22 cellular contexts compared by ENCODE assay signal in the genomic region with DNA sequence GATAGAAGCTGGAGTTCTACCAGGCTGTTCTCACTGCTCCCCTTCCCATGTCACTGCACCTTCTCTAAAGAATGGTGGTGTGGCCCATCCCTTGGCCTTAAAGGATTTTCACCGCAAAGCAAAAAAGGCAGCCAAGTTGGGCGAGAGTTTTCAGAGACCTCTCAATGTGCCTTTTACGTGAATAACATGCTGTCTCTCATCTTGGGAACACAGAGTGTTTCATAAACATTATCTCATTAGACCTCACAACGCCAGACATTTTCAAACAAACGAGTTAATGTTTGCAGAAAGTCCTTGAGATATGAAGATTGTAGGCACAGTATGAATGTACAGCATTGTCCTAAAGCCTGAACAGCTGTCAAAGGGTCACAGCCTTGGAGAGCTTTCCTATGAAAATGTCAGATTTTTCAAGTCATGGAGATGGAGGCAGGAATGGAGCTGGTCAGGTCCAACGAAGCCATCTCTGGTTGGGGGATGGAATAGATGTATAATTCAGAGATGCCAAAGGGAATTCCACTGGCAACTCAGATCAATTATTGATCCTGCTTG. TPM values are rescaled to one million over a fixed set of nuclear protein-coding genes. Genes with fewer than 3 reads are reported as not detected.
DNase-seq lines count a peak whose midpoint lies in the region; ATAC-seq and TF ChIP-seq lines count a peak whose summit lies in the region.
"Had no signal": no experiment of that assay in that cellular context is flagged by ENCODE, and none has a peak within 500 bp of the region (broad histone marks: within the 10 kb centered on the region; RNA-seq: fewer than 3 reads in every experiment).

No MANE protein-coding gene starts in this region.

- no peaks in the 10 kb centered on the region for H3K27me3 Mint-ChIP-seq in HFFc6 (ENCODE audit: insufficient read depth)

- no peaks in the 10 kb centered on the region for H3K36me3 ChIP-seq in trophoblast cell (ENCODE audit: control insufficient read depth in 1 of 2, insufficient read depth in 2 of 2, low read length in 2 of 2)
- no peaks in the 10 kb centered on the region for H3K36me3 ChIP-seq in effector memory CD4-positive, alpha-beta T cell (ENCODE audit: control insufficient read depth, insufficient read depth, low read length)
- H3K36me3 ChIP-seq: BLaER1, thyroid gland had no signal

- no peak overlapping the region for H3K4me3 Mint-ChIP-seq in HFFc6
- H3K4me3 Mint-ChIP-seq: activated T-cell treated with anti-CD3 and anti-CD28 coated beads, Interleukin-2, amount 50 U/mL, for 72 hours had no signal

- no peak overlapping the region for H4K8ac ChIP-seq in trophoblast cell (ENCODE audit: low read depth, low read length)

- H2BK12ac ChIP-seq in trophoblast cell (ENCODE audit: low read length), result no peak overlapping the region

- H3K4me1 ChIP-seq in trophoblast cell (ENCODE audit: control insufficient read depth in 1 of 2, insufficient read depth in 2 of 2, low read length in 2 of 2), result no peaks in the 10 kb centered on the region
- no peaks in the 10 kb centered on the region for H3K4me1 ChIP-seq in effector memory CD4-positive, alpha-beta T cell (ENCODE audit: control insufficient read depth, insufficient read depth, low read length, poor library complexity, severe bottlenecking)
- H3K4me1 ChIP-seq: BLaER1 had no signal

- H3K4ac ChIP-seq in trophoblast cell (ENCODE audit: low read depth, low read length), result no peak overlapping the region

- no peak overlapping the region for H2AFZ ChIP-seq in trophoblast cell (ENCODE audit: insufficient read depth, low read length, poor library complexity)

- no peak overlapping the region for H3K14ac ChIP-seq in trophoblast cell (ENCODE audit: low read length)

- no peak overlapping the region for H3K27ac ChIP-seq in trophoblast cell (ENCODE audit: low read depth, low read length)
- H3K27ac ChIP-seq in effector memory CD4-positive, alpha-beta T cell (ENCODE audit: insufficient read depth, low read length, poor library complexity, severe bottlenecking), result no peak overlapping the region
- H3K27ac ChIP-seq: BLaER1, thyroid gland had no signal

- H3K4me1 Mint-ChIP-seq in HFFc6 (ENCODE audit: low read depth), result peaks cover 51% of the 10 kb centered on the region

- no peak overlapping the region for H3K18ac ChIP-seq in trophoblast cell (ENCODE audit: low read length)

- DNase-seq in COLO829 (ENCODE audit: low spot score) (peak; percentile 98), HFFc6 (no peak), foreskin melanocyte (peak; percentile 96), trophoblast cell (no peak)
- no peak for DNase-seq in effector memory CD4-positive, alpha-beta T cell
- DNase-seq: activated CD4-positive, alpha-beta T cell treated with anti-CD3 and anti-CD28 coated beads, Interleukin-2, amount 50 U/mL, for 4 hours; activated naive CD4-positive, alpha-beta T cell treated with Interleukin-2 at 50 U/mL for 16 hours; activated T-cell treated with anti-CD3 and anti-CD28 coated beads, Interleukin-2, amount 50 U/mL, for 72 hours; COR-L47; islet precursor cell; Kasumi-1; MV-4-11; NCI-H1694; NCI-H2171 treated with DMSO at 0.1 percent for 48 hours; NCI-H524; stimulated activated naive CD8-positive, alpha-beta T cell treated with anti-CD3 and anti-CD28 coated beads, Interleukin-15, Interleukin-2, amounts not matched to agents 100 U/mL and 50 U/mL, for 24 hours; T-helper 1 cell; thyroid gland had no signal

- ATAC-seq in HG03139 (IDR thresholded peaks at IDR 0.05; ENCODE audit: unreplicated experiment), result no peak
- no peak for ATAC-seq in HG03457 (IDR thresholded peaks at IDR 0.05; ENCODE audit: unreplicated experiment)
- ATAC-seq: activated T-cell treated with anti-CD3 and anti-CD28 coated beads, Interleukin-2, amount 50 U/mL, for 72 hours; stimulated activated naive CD8-positive, alpha-beta T cell treated with anti-CD3 and anti-CD28 coated beads, Interleukin-15, Interleukin-2, amounts not matched to agents 100 U/mL and 50 U/mL, for 24 hours had no signal

- H3K79me2 ChIP-seq in trophoblast cell (ENCODE audit: control insufficient read depth, insufficient read depth, low read length, poor library complexity), result no peaks in the 10 kb centered on the region

- no peak overlapping the region for H2BK120ac ChIP-seq in trophoblast cell (ENCODE audit: insufficient read depth, low read length, poor library complexity)

- no peaks in the 10 kb centered on the region for H3K36me3 Mint-ChIP-seq in HFFc6 (ENCODE audit: low read depth)

- no peak overlapping the region for H3K23ac ChIP-seq in trophoblast cell (ENCODE audit: low read length)

- H2BK5ac ChIP-seq in trophoblast cell (ENCODE audit: low read depth, low read length, poor library complexity), result no peak overlapping the region

- peak overlapping the region; percentile 49 for H3K9ac ChIP-seq in trophoblast cell (ENCODE audit: low read length)
- H3K9ac ChIP-seq: BLaER1 had no signal

- no CpG with 5 or more reads among the region's 6 CpGs for WGBS in trophoblast cell (ENCODE audit: extremely low coverage, insufficient coverage, insufficient read length)

- no peaks in the 10 kb centered on the region for H3K9me3 ChIP-seq in trophoblast cell (ENCODE audit: insufficient read depth, low read depth, low read length)
- no peaks in the 10 kb centered on the region for H3K9me3 ChIP-seq in effector memory CD4-positive, alpha-beta T cell (ENCODE audit: control insufficient read depth, low read length)
- H3K9me3 ChIP-seq: BLaER1, thyroid gland had no signal

- no peak overlapping the region for H4K12ac ChIP-seq in trophoblast cell (ENCODE audit: low read depth, low read length)

- no peak overlapping the region for H3K4me3 ChIP-seq in trophoblast cell (ENCODE audit: low read depth, low read length)
- H3K4me3 ChIP-seq in effector memory CD4-positive, alpha-beta T cell (ENCODE audit: insufficient read depth, low read depth, low read length, poor library complexity, severe bottlenecking), result no peak overlapping the region
- H3K4me3 ChIP-seq: BLaER1, lung, thyroid gland had no signal

- H3K27ac Mint-ChIP-seq in HFFc6, result peak overlapping the region; percentile 3; the same call in 1 of the 2 replicates
- H3K27ac Mint-ChIP-seq: activated T-cell treated with anti-CD3 and anti-CD28 coated beads, Interleukin-2, amount 50 U/mL, for 72 hours had no signal

- H3K4me2 ChIP-seq in trophoblast cell (ENCODE audit: low read length), result no peak overlapping the region
- H3K4me2 ChIP-seq: BLaER1 had no signal

- H2AK5ac ChIP-seq in trophoblast cell (ENCODE audit: low read length), result no peak overlapping the region

- no peaks in the 10 kb centered on the region for H3K9me3 Mint-ChIP-seq in HFFc6
- H3K9me3 Mint-ChIP-seq: activated T-cell treated with anti-CD3 and anti-CD28 coated beads, Interleukin-2, amount 50 U/mL, for 72 hours had no signal

- H3K79me1 ChIP-seq in trophoblast cell (ENCODE audit: low read length), result no peaks in the 10 kb centered on the region

- no peak for TF ChIP-seq CTCF in HFFc6 (IDR thresholded peaks at IDR 0.05)

- H3K27me3 ChIP-seq in trophoblast cell (ENCODE audit: insufficient read depth, low read length), result no peaks in the 10 kb centered on the region
- no peaks in the 10 kb centered on the region for H3K27me3 ChIP-seq in effector memory CD4-positive, alpha-beta T cell (replicated peaks; ENCODE audit: control insufficient read depth, insufficient read depth, low read length, poor library complexity, severe bottlenecking)
- H3K27me3 ChIP-seq: BLaER1, thyroid gland had no signal

- H4K91ac ChIP-seq in trophoblast cell (ENCODE audit: low read depth, low read length), result no peak overlapping the region

RNA-seq across cellular contexts. Expression of gene TM4SF1, which starts 21.3 kb away (rescaled TPM):
- total RNA-seq in HFFc6 (2021; fragmentation: NEBNext Ultra II Directional; extraction: Animal tissue kit (Norgen Biotek cat#: 25700)), result 10 to 100 TPM in 4 of 6 experiments, 1 to 10 TPM in 2; 6.5 to 80.1 (median 74.8) TPM
- polyA plus RNA-seq in trophoblast cell (2013), result 1.8 and 2.2 TPM in 2 replicates

RNA-seq across cellular contexts. Expression of gene TM4SF18, which starts 22.7 kb away (rescaled TPM):
- under 1 TPM in 4 of 6 experiments, not detected in 2; 0.05 to 0.19 (median 0.09) TPM for total RNA-seq in HFFc6 (2021; fragmentation: NEBNext Ultra II Directional; extraction: Animal tissue kit (Norgen Biotek cat#: 25700))
- 0.17 and 0.23 TPM in 2 replicates for polyA plus RNA-seq in trophoblast cell (2013)
- total RNA-seq: activated T-cell treated with anti-CD3 and anti-CD28 coated beads, Interleukin-2, amount 50 U/mL, for 72 hours had no signal

Comparison
In these comparisons a context has a peak if more than half of its experiments do, and no peak if none do; other contexts are left out.
1. DNase-seq: peak in COLO829 (single experiment) and foreskin melanocyte (single experiment); none in HFFc6 (single experiment), trophoblast cell (0 of 2) and effector memory CD4-positive, alpha-beta T cell (0 of 3).